8 cellular contexts compared by ENCODE assay signal in genomic region chr4:75724066-75724866, GRCh38. TPM values are rescaled to one million over a fixed set of nuclear protein-coding genes. Genes with fewer than 3 reads are reported as not detected.
DNase-seq lines count a peak whose midpoint lies in the region; ATAC-seq and TF ChIP-seq lines count a peak whose summit lies in the region.

A gene with protein sequence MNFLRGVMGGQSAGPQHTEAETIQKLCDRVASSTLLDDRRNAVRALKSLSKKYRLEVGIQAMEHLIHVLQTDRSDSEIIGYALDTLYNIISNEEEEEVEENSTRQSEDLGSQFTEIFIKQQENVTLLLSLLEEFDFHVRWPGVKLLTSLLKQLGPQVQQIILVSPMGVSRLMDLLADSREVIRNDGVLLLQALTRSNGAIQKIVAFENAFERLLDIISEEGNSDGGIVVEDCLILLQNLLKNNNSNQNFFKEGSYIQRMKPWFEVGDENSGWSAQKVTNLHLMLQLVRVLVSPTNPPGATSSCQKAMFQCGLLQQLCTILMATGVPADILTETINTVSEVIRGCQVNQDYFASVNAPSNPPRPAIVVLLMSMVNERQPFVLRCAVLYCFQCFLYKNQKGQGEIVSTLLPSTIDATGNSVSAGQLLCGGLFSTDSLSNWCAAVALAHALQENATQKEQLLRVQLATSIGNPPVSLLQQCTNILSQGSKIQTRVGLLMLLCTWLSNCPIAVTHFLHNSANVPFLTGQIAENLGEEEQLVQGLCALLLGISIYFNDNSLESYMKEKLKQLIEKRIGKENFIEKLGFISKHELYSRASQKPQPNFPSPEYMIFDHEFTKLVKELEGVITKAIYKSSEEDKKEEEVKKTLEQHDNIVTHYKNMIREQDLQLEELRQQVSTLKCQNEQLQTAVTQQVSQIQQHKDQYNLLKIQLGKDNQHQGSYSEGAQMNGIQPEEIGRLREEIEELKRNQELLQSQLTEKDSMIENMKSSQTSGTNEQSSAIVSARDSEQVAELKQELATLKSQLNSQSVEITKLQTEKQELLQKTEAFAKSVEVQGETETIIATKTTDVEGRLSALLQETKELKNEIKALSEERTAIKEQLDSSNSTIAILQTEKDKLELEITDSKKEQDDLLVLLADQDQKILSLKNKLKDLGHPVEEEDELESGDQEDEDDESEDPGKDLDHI (plus strand): TSS chr4:75724577. CDS start chr4:75724820, 243 bp downstream.

- peak; percentile 12; the same call in 1 of the 2 replicates for TF ChIP-seq EP300 in Ishikawa (IDR thresholded peaks at IDR 0.05; ENCODE audit: borderline replicate concordance)

- intact Hi-C loops in mucosa of descending colon (cut with DNase I, micrococcal nuclease), result loop anchor here in 1 of 2 donors (5.0 kb wide), 1 partner anchor 52 kb away; the partner anchor contains the start of gene G3BP2

- ATAC-seq in GM21576 (IDR thresholded peaks at IDR 0.05; ENCODE audit: unreplicated experiment), result peak; percentile 87
- peak; percentile 97 for ATAC-seq in mucosa of descending colon

- no peaks in the 10 kb centered on the region for H3K9me3 ChIP-seq in mucosa of descending colon

- H3K4me1 ChIP-seq in mucosa of descending colon (ENCODE audit: low read depth), result peaks cover 28% of the 10 kb centered on the region

- peak; percentile 93 for DNase-seq in DMS53 treated with DMSO at 0.1 percent for 48 hours (lab: John Stamatoyannopoulos, UW; ENCODE audit: unreplicated experiment)
- DNase-seq in OCI-M2 (lab: John Stamatoyannopoulos, UW; ENCODE audit: unreplicated experiment), result peak; percentile 96
- peak; percentile 99 for DNase-seq in activated T-cell treated with anti-CD3 and anti-CD28 coated beads for 4 hours
- peak; percentile 100 for DNase-seq in epithelial cell of esophagus (ENCODE audit: low read depth)
- DNase-seq in mucosa of descending colon, result peak; percentile 98 to 100 (median 99)
- DNase-seq in stimulated activated CD8-positive, alpha-beta memory T cell treated with anti-CD3 and anti-CD28 coated beads, Interleukin-4, amount 100 ng/mL, for 24 hours (ENCODE audit: low read depth), result peak; percentile 99

- peak within 1 kb of the TSS; percentile 98 for H3K4me3 ChIP-seq in epithelial cell of esophagus (ENCODE audit: low read length)
- peak within 1 kb of the TSS; percentile 83 for H3K4me3 ChIP-seq in mucosa of descending colon

- no peaks in the 10 kb centered on the region for H3K36me3 ChIP-seq in mucosa of descending colon (ENCODE audit: low read depth)

- TF ChIP-seq CTCF in epithelial cell of esophagus (IDR thresholded peaks at IDR 0.05; ENCODE audit: insufficient read depth, low read depth, low read length, missing control alignments), result peak; percentile 93
- TF ChIP-seq CTCF in mucosa of descending colon (IDR thresholded peaks at IDR 0.05), result peak; percentile 59

- peak; percentile 55 for TF ChIP-seq RAD21 in Ishikawa (IDR thresholded peaks at IDR 0.05; ENCODE audit: low read depth)

TF ChIP-seq in Ishikawa, 13 proteins besides CTCF, POLR2A, EP300 and RAD21:
- TF ChIP-seq, protein P1, sequence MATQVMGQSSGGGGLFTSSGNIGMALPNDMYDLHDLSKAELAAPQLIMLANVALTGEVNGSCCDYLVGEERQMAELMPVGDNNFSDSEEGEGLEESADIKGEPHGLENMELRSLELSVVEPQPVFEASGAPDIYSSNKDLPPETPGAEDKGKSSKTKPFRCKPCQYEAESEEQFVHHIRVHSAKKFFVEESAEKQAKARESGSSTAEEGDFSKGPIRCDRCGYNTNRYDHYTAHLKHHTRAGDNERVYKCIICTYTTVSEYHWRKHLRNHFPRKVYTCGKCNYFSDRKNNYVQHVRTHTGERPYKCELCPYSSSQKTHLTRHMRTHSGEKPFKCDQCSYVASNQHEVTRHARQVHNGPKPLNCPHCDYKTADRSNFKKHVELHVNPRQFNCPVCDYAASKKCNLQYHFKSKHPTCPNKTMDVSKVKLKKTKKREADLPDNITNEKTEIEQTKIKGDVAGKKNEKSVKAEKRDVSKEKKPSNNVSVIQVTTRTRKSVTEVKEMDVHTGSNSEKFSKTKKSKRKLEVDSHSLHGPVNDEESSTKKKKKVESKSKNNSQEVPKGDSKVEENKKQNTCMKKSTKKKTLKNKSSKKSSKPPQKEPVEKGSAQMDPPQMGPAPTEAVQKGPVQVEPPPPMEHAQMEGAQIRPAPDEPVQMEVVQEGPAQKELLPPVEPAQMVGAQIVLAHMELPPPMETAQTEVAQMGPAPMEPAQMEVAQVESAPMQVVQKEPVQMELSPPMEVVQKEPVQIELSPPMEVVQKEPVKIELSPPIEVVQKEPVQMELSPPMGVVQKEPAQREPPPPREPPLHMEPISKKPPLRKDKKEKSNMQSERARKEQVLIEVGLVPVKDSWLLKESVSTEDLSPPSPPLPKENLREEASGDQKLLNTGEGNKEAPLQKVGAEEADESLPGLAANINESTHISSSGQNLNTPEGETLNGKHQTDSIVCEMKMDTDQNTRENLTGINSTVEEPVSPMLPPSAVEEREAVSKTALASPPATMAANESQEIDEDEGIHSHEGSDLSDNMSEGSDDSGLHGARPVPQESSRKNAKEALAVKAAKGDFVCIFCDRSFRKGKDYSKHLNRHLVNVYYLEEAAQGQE (IDR thresholded peaks at IDR 0.05; ENCODE audit: low read depth), result no peak
- no peak for TF ChIP-seq FOXM1 (IDR thresholded peaks at IDR 0.05; ENCODE audit: borderline replicate concordance, low read depth)
- TF ChIP-seq NFIC (IDR thresholded peaks at IDR 0.05), result 0 out of 2 replicates have a peak, but pooled peaks have one; percentile 2
- TF ChIP-seq CEBPB (IDR thresholded peaks at IDR 0.05), result no peak
- no peak for TF ChIP-seq ZBTB7A (IDR thresholded peaks at IDR 0.05; ENCODE audit: low read depth)
- TF ChIP-seq EGR1 (IDR thresholded peaks at IDR 0.05), result peak; percentile 71
- TF ChIP-seq, protein P2, sequence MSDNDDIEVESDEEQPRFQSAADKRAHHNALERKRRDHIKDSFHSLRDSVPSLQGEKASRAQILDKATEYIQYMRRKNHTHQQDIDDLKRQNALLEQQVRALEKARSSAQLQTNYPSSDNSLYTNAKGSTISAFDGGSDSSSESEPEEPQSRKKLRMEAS (IDR thresholded peaks at IDR 0.05), result peak; percentile 98
- peak; percentile 31 for TF ChIP-seq TEAD4 (IDR thresholded peaks at IDR 0.05)
- peak; percentile 63; the same call in 1 of the 2 replicates for TF ChIP-seq CREB1 (IDR thresholded peaks at IDR 0.05; ENCODE audit: low read depth)
- TF ChIP-seq TCF12 (IDR thresholded peaks at IDR 0.05; ENCODE audit: low read depth), result peak; percentile 30; the same call in 1 of the 2 replicates
- 0 out of 2 replicates have a peak, but pooled peaks have one; percentile 25 for TF ChIP-seq YY1 (IDR thresholded peaks at IDR 0.05; ENCODE audit: low read depth)
- TF ChIP-seq TAF1 (IDR thresholded peaks at IDR 0.05; ENCODE audit: low read depth), result peak; percentile 86
- TF ChIP-seq USF1 (IDR thresholded peaks at IDR 0.05), result peak; percentile 93
TF ChIP-seq in Ishikawa: peak in this region for 9.

RNA-seq across cellular contexts. Expression of the gene that starts here (rescaled TPM):
- 10 to 100 TPM; 44.3 to 65.8 (median 55.9) TPM for total RNA-seq in mucosa of descending colon

Comparison
In these comparisons a context has a peak if more than half of its experiments do, and no peak if none do; other contexts are left out.
1. Peak in every context shown above with its lines: DNase-seq, ATAC-seq and H3K4me3 ChIP-seq.